In the genomic region with DNA sequence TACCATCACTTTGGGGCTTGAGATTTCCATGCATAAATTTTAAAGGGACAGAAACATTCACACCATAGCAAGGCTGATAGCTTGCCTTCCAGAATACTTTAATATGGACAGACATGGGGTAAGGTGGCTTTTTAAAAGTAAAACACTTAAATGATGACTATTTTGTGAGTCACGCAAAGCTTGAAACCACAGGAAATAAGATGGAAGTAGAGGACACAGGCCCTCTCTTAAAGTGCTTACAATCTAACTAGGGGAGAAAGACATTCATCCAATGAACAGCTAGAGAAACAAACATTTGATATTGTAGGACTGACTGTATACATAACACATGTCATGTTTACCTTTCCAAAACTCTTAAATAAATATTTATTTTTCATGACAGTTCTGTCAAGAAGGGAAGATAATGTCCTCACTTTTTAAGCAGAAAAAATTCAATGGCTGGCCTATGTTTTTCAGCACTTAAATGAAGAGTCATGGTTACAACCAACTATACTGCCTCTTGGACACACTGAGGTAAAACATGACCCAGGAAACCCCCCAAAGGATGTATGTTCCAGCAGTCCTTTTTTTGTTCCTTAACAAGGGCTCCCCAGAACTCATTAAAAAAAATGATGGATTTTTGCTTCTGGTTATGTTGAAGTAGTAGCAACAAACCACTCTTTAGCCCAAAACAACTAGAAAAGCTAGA, we compare ENCODE assay signal across 16 cellular contexts.
A peak's percentile ranks its signal among the peaks of the same experiment; 100 is the strongest.
DNase-seq lines count a peak whose midpoint lies in the region; ATAC-seq and TF ChIP-seq lines count a peak whose summit lies in the region.
"Had no signal": no experiment of that assay in that cellular context is flagged by ENCODE, and none has a peak within 500 bp of the region (broad histone marks: within the 10 kb centered on the region; RNA-seq: fewer than 3 reads in every experiment).

No MANE protein-coding gene starts in this region.

- DNase-seq in AG10803 (ENCODE audit: low read depth) = peak; percentile 73
- DNase-seq in HS-5 (ENCODE audit: low read depth) = peak; percentile 44
- peak; percentile 65 for DNase-seq in amniotic epithelial cell (ENCODE audit: low read depth)
- peak; percentile 88 for DNase-seq in iris pigment epithelial cell (ENCODE audit: low read depth)
- DNase-seq in CD4-positive, alpha-beta T cell = no peak
- no peak for DNase-seq in colonic mucosa
- DNase-seq in NCI-H2029 treated with DMSO at 0.1 percent for 48 hours (lab: John Stamatoyannopoulos, UW) = no peak
- DNase-seq: effector memory CD8-positive, alpha-beta T cell; NCI-H187; posterior cingulate gyrus; stimulated activated CD4-positive, alpha-beta T cell treated with anti-CD3 and anti-CD28 coated beads, Interleukin-4, amount 100 ng/mL, for 4 hours; stimulated activated naive CD8-positive, alpha-beta T cell treated with anti-CD3 and anti-CD28 coated beads, Interleukin-15, amount 100 ng/mL, for 72 hours; T-helper 2 cell had no signal

- ATAC-seq in GM18511 (IDR thresholded peaks at IDR 0.05; ENCODE audit: unreplicated experiment) = no peak
- no peak for ATAC-seq in CD4-positive, alpha-beta T cell (ENCODE audit: poor library complexity)
- ATAC-seq: effector memory CD8-positive, alpha-beta T cell; HepG2; stimulated activated naive CD8-positive, alpha-beta T cell treated with anti-CD3 and anti-CD28 coated beads, Interleukin-15, amount 100 ng/mL, for 72 hours had no signal

- no peaks in the 10 kb centered on the region for H3K36me3 Mint-ChIP-seq in CD4-positive, alpha-beta T cell (ENCODE audit: low read depth)

- POLR2A ChIA-PET in CD4-positive, alpha-beta T cell (lab: Charles Lee) = no interaction called here

- no peaks in the 10 kb centered on the region for H3K36me3 ChIP-seq in colonic mucosa

- intact Hi-C loops in CD4-positive, alpha-beta T cell (cut with DNase I, micrococcal nuclease) = no loop called here
- intact Hi-C loops in colonic mucosa (cut with DNase I) = no loop called here

- H3K4me3 Mint-ChIP-seq in CD4-positive, alpha-beta T cell = no peak overlapping the region
- H3K4me3 Mint-ChIP-seq: activated naive CD8-positive, alpha-beta T cell; effector memory CD8-positive, alpha-beta T cell; stimulated activated naive CD8-positive, alpha-beta T cell treated with anti-CD3 and anti-CD28 coated beads, Interleukin-15, amount 100 ng/mL, for 72 hours had no signal

- peaks cover 13% of the 10 kb centered on the region for H3K9me3 ChIP-seq in CD4-positive, alpha-beta T cell (ENCODE audit: control insufficient read depth, low read length)
- no peaks in the 10 kb centered on the region for H3K9me3 ChIP-seq in colonic mucosa

- H3K9ac ChIP-seq in colonic mucosa (ENCODE audit: low read depth in 2 of 2, low read length in 2 of 2) = no peak overlapping the region

- CTCF ChIA-PET in CD4-positive, alpha-beta T cell (lab: Charles Lee) = no interaction called here

- H3K27ac Mint-ChIP-seq in CD4-positive, alpha-beta T cell = no peak overlapping the region
- H3K27ac Mint-ChIP-seq: activated naive CD8-positive, alpha-beta T cell; effector memory CD8-positive, alpha-beta T cell; stimulated activated naive CD8-positive, alpha-beta T cell treated with anti-CD3 and anti-CD28 coated beads, Interleukin-15, amount 100 ng/mL, for 72 hours had no signal

- H3K4me3 ChIP-seq in AG10803 (ENCODE audit: low read length) (no peak overlapping the region), colonic mucosa (no peak overlapping the region)

- no peak overlapping the region for H3K27ac ChIP-seq in CD4-positive, alpha-beta T cell (ENCODE audit: low read depth, low read length)
- H3K27ac ChIP-seq in colonic mucosa = no peak overlapping the region

- H3K4me1 Mint-ChIP-seq in CD4-positive, alpha-beta T cell (ENCODE audit: low read depth) = peaks cover 45% of the 10 kb centered on the region

- H3K4me1 ChIP-seq in colonic mucosa = no peaks in the 10 kb centered on the region

- no peaks in the 10 kb centered on the region for H3K27me3 Mint-ChIP-seq in CD4-positive, alpha-beta T cell
- H3K27me3 Mint-ChIP-seq: activated naive CD8-positive, alpha-beta T cell; stimulated activated naive CD8-positive, alpha-beta T cell treated with anti-CD3 and anti-CD28 coated beads, Interleukin-15, amount 100 ng/mL, for 72 hours had no signal

- peaks cover 13% of the 10 kb centered on the region for H3K9me3 Mint-ChIP-seq in CD4-positive, alpha-beta T cell

- TF ChIP-seq CTCF in AG10803 (conservative IDR thresholded peaks at IDR 0.05; ENCODE audit: low read length) (no peak), colonic mucosa (IDR thresholded peaks at IDR 0.05) (no peak)
- TF ChIP-seq CTCF in CD4-positive, alpha-beta T cell (IDR thresholded peaks at IDR 0.05) = no peak

- H3K27me3 ChIP-seq in CD4-positive, alpha-beta T cell (ENCODE audit: control insufficient read depth, insufficient read depth, low read length) = no peaks in the 10 kb centered on the region
- H3K27me3 ChIP-seq in colonic mucosa = no peaks in the 10 kb centered on the region

Comparison
In these comparisons a context has a peak if more than half of its experiments do, and no peak if none do; other contexts are left out.
1. DNase-seq: peak in AG10803 (single experiment), HS-5 (single experiment), amniotic epithelial cell (single experiment) and iris pigment epithelial cell (single experiment); none in CD4-positive, alpha-beta T cell (0 of 10), colonic mucosa (single experiment) and NCI-H2029 treated with DMSO at 0.1 percent for 48 hours (single experiment).